In the genomic region with DNA sequence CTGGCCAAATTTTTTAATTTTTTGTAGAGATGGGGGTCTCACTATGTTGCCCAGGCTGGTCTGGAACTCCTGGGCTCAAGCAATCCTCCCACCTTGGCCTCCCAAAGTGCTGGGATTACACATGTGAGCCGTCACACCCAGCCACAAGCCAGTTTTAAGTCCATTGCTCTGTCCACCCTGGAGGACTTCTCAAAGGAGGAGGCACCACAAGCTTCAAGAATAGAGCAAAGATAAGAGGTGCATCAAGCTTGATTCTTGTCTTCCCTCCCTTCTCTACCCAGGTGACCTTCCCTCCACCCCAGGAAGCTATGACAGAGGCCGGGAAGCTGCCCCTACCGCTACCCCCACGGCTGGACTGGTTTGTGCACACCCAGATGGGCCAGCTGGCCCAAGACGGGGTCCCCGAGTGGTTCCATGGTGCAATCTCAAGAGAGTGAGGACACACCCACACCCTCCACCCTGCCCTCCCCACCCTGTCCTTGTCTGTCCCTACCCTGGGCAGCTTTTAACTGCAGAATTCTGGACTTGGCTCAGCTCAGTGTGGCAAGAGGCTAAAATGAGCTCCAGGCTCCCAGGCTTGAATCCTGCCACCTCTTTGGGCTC, we compare ENCODE assay signal across 1 cellular context.
TF ChIP-seq lines count a peak whose summit lies in the region.

No MANE protein-coding gene starts in this region.

TF ChIP-seq in SK-N-SH, 30 proteins besides CTCF, POLR2A, EP300 and RAD21:
- TF ChIP-seq TAF1 (IDR thresholded peaks at IDR 0.05; ENCODE audit: borderline replicate concordance, low read depth, low read length) = no peak
- TF ChIP-seq SIN3A (IDR thresholded peaks at IDR 0.05; ENCODE audit: borderline replicate concordance, low read depth, low read length) = no peak
- TF ChIP-seq NFIC (IDR thresholded peaks at IDR 0.05; ENCODE audit: borderline replicate concordance) = no peak
- TF ChIP-seq GATA2 (CRISPR knock-in tag; IDR thresholded peaks at IDR 0.05) = no peak
- TF ChIP-seq, protein P1, sequence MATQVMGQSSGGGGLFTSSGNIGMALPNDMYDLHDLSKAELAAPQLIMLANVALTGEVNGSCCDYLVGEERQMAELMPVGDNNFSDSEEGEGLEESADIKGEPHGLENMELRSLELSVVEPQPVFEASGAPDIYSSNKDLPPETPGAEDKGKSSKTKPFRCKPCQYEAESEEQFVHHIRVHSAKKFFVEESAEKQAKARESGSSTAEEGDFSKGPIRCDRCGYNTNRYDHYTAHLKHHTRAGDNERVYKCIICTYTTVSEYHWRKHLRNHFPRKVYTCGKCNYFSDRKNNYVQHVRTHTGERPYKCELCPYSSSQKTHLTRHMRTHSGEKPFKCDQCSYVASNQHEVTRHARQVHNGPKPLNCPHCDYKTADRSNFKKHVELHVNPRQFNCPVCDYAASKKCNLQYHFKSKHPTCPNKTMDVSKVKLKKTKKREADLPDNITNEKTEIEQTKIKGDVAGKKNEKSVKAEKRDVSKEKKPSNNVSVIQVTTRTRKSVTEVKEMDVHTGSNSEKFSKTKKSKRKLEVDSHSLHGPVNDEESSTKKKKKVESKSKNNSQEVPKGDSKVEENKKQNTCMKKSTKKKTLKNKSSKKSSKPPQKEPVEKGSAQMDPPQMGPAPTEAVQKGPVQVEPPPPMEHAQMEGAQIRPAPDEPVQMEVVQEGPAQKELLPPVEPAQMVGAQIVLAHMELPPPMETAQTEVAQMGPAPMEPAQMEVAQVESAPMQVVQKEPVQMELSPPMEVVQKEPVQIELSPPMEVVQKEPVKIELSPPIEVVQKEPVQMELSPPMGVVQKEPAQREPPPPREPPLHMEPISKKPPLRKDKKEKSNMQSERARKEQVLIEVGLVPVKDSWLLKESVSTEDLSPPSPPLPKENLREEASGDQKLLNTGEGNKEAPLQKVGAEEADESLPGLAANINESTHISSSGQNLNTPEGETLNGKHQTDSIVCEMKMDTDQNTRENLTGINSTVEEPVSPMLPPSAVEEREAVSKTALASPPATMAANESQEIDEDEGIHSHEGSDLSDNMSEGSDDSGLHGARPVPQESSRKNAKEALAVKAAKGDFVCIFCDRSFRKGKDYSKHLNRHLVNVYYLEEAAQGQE (IDR thresholded peaks at IDR 0.05; ENCODE audit: low read depth, low read length) = no peak
- TF ChIP-seq NRF1 (IDR thresholded peaks at IDR 0.05; ENCODE audit: low read depth, low read length) = no peak
- TF ChIP-seq, protein P2, sequence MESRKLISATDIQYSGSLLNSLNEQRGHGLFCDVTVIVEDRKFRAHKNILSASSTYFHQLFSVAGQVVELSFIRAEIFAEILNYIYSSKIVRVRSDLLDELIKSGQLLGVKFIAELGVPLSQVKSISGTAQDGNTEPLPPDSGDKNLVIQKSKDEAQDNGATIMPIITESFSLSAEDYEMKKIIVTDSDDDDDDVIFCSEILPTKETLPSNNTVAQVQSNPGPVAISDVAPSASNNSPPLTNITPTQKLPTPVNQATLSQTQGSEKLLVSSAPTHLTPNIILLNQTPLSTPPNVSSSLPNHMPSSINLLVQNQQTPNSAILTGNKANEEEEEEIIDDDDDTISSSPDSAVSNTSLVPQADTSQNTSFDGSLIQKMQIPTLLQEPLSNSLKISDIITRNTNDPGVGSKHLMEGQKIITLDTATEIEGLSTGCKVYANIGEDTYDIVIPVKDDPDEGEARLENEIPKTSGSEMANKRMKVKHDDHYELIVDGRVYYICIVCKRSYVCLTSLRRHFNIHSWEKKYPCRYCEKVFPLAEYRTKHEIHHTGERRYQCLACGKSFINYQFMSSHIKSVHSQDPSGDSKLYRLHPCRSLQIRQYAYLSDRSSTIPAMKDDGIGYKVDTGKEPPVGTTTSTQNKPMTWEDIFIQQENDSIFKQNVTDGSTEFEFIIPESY (IDR thresholded peaks at IDR 0.05; ENCODE audit: borderline replicate concordance, low read depth) = no peak
- no peak for TF ChIP-seq GABPA (IDR thresholded peaks at IDR 0.05; ENCODE audit: low read depth)
- TF ChIP-seq RCOR1 (IDR thresholded peaks at IDR 0.05; ENCODE audit: low read length) = no peak
- no peak for TF ChIP-seq JUND (IDR thresholded peaks at IDR 0.05)
- no peak for TF ChIP-seq SMC3 (IDR thresholded peaks at IDR 0.05; ENCODE audit: low read depth, low read length)
- TF ChIP-seq TCF12 (IDR thresholded peaks at IDR 0.05) = no peak
- TF ChIP-seq, protein P3, sequence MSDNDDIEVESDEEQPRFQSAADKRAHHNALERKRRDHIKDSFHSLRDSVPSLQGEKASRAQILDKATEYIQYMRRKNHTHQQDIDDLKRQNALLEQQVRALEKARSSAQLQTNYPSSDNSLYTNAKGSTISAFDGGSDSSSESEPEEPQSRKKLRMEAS (IDR thresholded peaks at IDR 0.05; ENCODE audit: low read depth) = no peak
- TF ChIP-seq MEF2A (IDR thresholded peaks at IDR 0.05; ENCODE audit: borderline replicate concordance, low read depth) = no peak
- no peak for TF ChIP-seq TEAD4 (IDR thresholded peaks at IDR 0.05; ENCODE audit: borderline replicate concordance, insufficient read depth)
